In genomic region chr7:23759556-23760391, GRCh38 we compare ENCODE assay signal across 12 cellular contexts. TPM values are rescaled to one million over a fixed set of nuclear protein-coding genes. Genes with fewer than 3 reads are reported as not detected.
DNase-seq lines count a peak whose midpoint lies in the region; ATAC-seq and TF ChIP-seq lines count a peak whose summit lies in the region.
"Had no signal": no experiment of that assay in that cellular context is flagged by ENCODE, and none has a peak within 500 bp of the region (broad histone marks: within the 10 kb centered on the region; RNA-seq: fewer than 3 reads in every experiment).

No MANE protein-coding gene starts in this region.

- no peak overlapping the region for H3K4me2 ChIP-seq in SK-N-SH

- no peak for TF ChIP-seq POLR2A in esophagus muscularis mucosa (IDR thresholded peaks at IDR 0.05; ENCODE audit: low read depth)

- DNase-seq in AG10803 (ENCODE audit: low read depth), result peak; percentile 2
- peak; percentile 80 for DNase-seq in HT1080 (ENCODE audit: low read depth)
- no peak for DNase-seq in SK-N-SH
- DNase-seq in kidney glomerular epithelial cell (lab: John Stamatoyannopoulos, UW), result peak; percentile 98
- DNase-seq in stimulated activated CD4-positive, alpha-beta T cell treated with anti-CD3 and anti-CD28 coated beads, Interleukin-2, amount 100 ng/mL, for 48 hours, result no peak
- no peak for DNase-seq in esophagus muscularis mucosa (ENCODE audit: extremely low spot score)
- DNase-seq: activated CD8-positive, alpha-beta memory T cell treated with anti-CD3 and anti-CD28 coated beads, Interleukin-2, amount 50 U/mL, for 48 hours; dorsolateral prefrontal cortex; left ventricle myocardium superior; SIG-M5 had no signal

- H3F3A ChIP-seq in SK-N-SH (replicated peaks; ENCODE audit: insufficient read depth), result no peaks in the 10 kb centered on the region

- no peak for TF ChIP-seq RAD21 in SK-N-SH (IDR thresholded peaks at IDR 0.05; ENCODE audit: low read length)

- no peak for TF ChIP-seq EP300 in SK-N-SH (IDR thresholded peaks at IDR 0.05; ENCODE audit: borderline replicate concordance in 1 of 2, low read depth in 1 of 2, low read length in 1 of 2)
- TF ChIP-seq EP300 in esophagus muscularis mucosa (IDR thresholded peaks at IDR 0.05), result no peak

- H3K4me3 ChIP-seq in AG10803 (ENCODE audit: low read length) (no peak overlapping the region), SK-N-SH (ENCODE audit: low read depth in 2 of 2, low read length in 1 of 2) (no peak overlapping the region), esophagus muscularis mucosa (no peak overlapping the region)
- H3K4me3 ChIP-seq: dorsolateral prefrontal cortex had no signal

- H3K9me2 ChIP-seq in SK-N-SH, result no peaks in the 10 kb centered on the region

- H3K36me3 ChIP-seq in SK-N-SH (replicated peaks in 1 of 2; ENCODE audit: control insufficient read depth in 1 of 2, insufficient read depth in 2 of 2, low read length in 1 of 2), result no peaks in the 10 kb centered on the region
- peaks cover 0 to under 1% (median 0%) of the 10 kb centered on the region in 4 donors for H3K36me3 ChIP-seq in esophagus muscularis mucosa

- TF ChIP-seq CTCF in AG10803 (conservative IDR thresholded peaks at IDR 0.05; ENCODE audit: low read length), result no peak
- no peak for TF ChIP-seq CTCF in SK-N-SH (IDR thresholded peaks at IDR 0.05)
- no peak for TF ChIP-seq CTCF in esophagus muscularis mucosa (IDR thresholded peaks at IDR 0.05)

- H2AFZ ChIP-seq in SK-N-SH (ENCODE audit: low read depth), result no peak overlapping the region

- intact Hi-C loops in esophagus muscularis mucosa (cut with DNase I), result no loop called here

- H3K27ac ChIP-seq in SK-N-SH (ENCODE audit: low read depth in 2 of 2, low read length in 1 of 2), result no peak overlapping the region
- no peak overlapping the region for H3K27ac ChIP-seq in esophagus muscularis mucosa (replicated peaks in 1 of 4)
- H3K27ac ChIP-seq: dorsolateral prefrontal cortex had no signal

- H3K9me3 ChIP-seq in SK-N-SH (no peaks in the 10 kb centered on the region), esophagus muscularis mucosa (peaks cover 0 to 4% (median 0%) of the 10 kb centered on the region in 4 donors)

- H3K4me1 ChIP-seq in SK-N-SH (ENCODE audit: control insufficient read depth in 1 of 2, insufficient read depth in 2 of 2, low read depth in 1 of 2, low read length in 1 of 2) (no peaks in the 10 kb centered on the region), esophagus muscularis mucosa (no peaks in the 10 kb centered on the region)

- no peaks in the 10 kb centered on the region for H3K79me2 ChIP-seq in SK-N-SH (ENCODE audit: insufficient read depth)

- H3K27me3 ChIP-seq in SK-N-SH (ENCODE audit: insufficient read depth) (no peaks in the 10 kb centered on the region), esophagus muscularis mucosa (no peaks in the 10 kb centered on the region)
- H3K27me3 ChIP-seq: dorsolateral prefrontal cortex had no signal

- H3K9ac ChIP-seq in SK-N-SH, result no peak overlapping the region

- no peaks in the 10 kb centered on the region for H4K20me1 ChIP-seq in SK-N-SH (ENCODE audit: insufficient read depth)

- ATAC-seq in HG03342 (IDR thresholded peaks at IDR 0.05; ENCODE audit: unreplicated experiment), result no peak
- no peak for ATAC-seq in HG02973 (IDR thresholded peaks at IDR 0.05; ENCODE audit: unreplicated experiment)
- ATAC-seq: left ventricle myocardium superior had no signal

- CTCF ChIA-PET in SK-N-SH (lab: Yijun Ruan, JAX), result interaction anchor here (1.2 kb wide), 1 partner anchor 48 kb away, joined by 3 read pairs; no protein-coding TSS in a partner anchor

- POLR2A ChIA-PET in SK-N-SH (lab: Yijun Ruan, JAX), result no interaction called here

TF ChIP-seq in SK-N-SH, 30 proteins besides CTCF, POLR2A, EP300 and RAD21:
- TF ChIP-seq TAF1 (IDR thresholded peaks at IDR 0.05; ENCODE audit: borderline replicate concordance, low read depth, low read length) (no peak), TCF12 (IDR thresholded peaks at IDR 0.05) (peak; percentile 39; the same call in 1 of the 2 replicates), MAX (IDR thresholded peaks at IDR 0.05; ENCODE audit: low read depth) (no peak), PBX3 (IDR thresholded peaks at IDR 0.05) (peak; percentile 61), NFIC (IDR thresholded peaks at IDR 0.05; ENCODE audit: borderline replicate concordance) (peak; percentile 54), FOSL2 (IDR thresholded peaks at IDR 0.05; ENCODE audit: borderline replicate concordance, low read depth) (no peak), RFX5 (IDR thresholded peaks at IDR 0.05; ENCODE audit: low read length) (no peak)

RNA-seq across cellular contexts. Expression of gene STK31, which starts 49.8 kb away (rescaled TPM):
- 0.02 TPM in 1 of 2 replicates, not detected in the other for total RNA-seq in HT1080 (2014; rRNA removed; shearing (Covaris generic))
- not detected in 2 replicates for polyA plus RNA-seq in HT1080 (2015; cell fraction: cytosol; rRNA removed)
- polyA plus RNA-seq in HT1080 (2015; cell fraction: nucleus; rRNA removed), result 0.05 TPM in 1 of 2 replicates, not detected in the other
- polyA plus RNA-seq in SK-N-SH (2012; rRNA removed), result 0.02 and 0.05 TPM in 2 replicates
- polyA plus RNA-seq in SK-N-SH (2012; cell fraction: cytosol; rRNA removed), result under 0.01 TPM in 1 of 2 replicates, not detected in the other
- polyA plus RNA-seq in SK-N-SH (2012; cell fraction: nucleus; rRNA removed), result 0.05 and 0.17 TPM in 2 replicates
- 1 to 10 TPM in 1 of 4 donors, under 1 TPM in 3; under 0.01 to 1.1 (median 0.43) TPM for total RNA-seq in esophagus muscularis mucosa
- total RNA-seq: left ventricle myocardium superior had no signal

Comparison
In these comparisons a context has a peak if more than half of its experiments do, and no peak if none do; other contexts are left out.
1. DNase-seq: peak in AG10803 (single experiment), HT1080 (single experiment) and kidney glomerular epithelial cell (single experiment); none in SK-N-SH (single experiment), stimulated activated CD4-positive, alpha-beta T cell treated with anti-CD3 and anti-CD28 coated beads, Interleukin-2, amount 100 ng/mL, for 48 hours (0 of 2) and esophagus muscularis mucosa (single experiment).